Comparison of ENCODE assay signal across 1 cellular context in the genomic region with DNA sequence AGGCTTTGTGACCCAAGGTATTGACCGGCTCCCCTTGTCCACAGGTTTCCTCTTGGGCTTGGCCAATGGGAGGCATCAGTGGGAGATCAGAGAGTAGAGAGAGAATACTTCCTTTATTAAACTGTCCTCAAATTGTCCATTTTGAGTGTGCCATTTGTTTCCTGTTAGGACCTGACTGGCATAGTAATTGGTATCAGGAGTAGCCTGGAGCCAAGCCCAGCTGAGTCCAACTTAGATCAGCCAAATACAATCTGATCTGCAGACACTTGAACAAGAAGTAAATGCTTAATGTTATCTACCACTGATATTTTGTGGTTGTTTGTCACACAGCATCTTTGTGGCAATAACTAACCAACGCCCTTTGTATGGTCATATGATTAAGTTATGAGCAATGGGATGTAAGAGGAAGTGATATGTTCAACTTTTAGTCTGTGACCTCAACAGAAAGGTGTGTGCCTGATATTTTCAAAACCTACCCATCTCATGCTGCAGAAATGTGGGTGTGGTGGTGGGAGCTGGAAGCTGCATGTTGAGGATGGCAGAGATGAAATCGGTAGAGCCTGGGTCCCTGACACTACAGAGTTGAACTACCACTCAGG.
TF ChIP-seq lines count a peak whose summit lies in the region.

No MANE protein-coding gene starts in this region.

TF ChIP-seq in WTC11, 78 proteins besides CTCF, POLR2A, EP300 and RAD21:
- TF ChIP-seq CREM (CRISPR knock-in tag; IDR thresholded peaks at IDR 0.05) (no peak), IRF2 (CRISPR knock-in tag; IDR thresholded peaks at IDR 0.05; ENCODE audit: borderline replicate concordance, low read depth) (no peak), TCF7 (CRISPR knock-in tag; IDR thresholded peaks at IDR 0.05; ENCODE audit: low read depth) (no peak), JAZF1 (CRISPR knock-in tag; IDR thresholded peaks at IDR 0.05) (no peak), SOX15 (CRISPR knock-in tag; IDR thresholded peaks at IDR 0.05) (no peak)
- TF ChIP-seq, protein P1, sequence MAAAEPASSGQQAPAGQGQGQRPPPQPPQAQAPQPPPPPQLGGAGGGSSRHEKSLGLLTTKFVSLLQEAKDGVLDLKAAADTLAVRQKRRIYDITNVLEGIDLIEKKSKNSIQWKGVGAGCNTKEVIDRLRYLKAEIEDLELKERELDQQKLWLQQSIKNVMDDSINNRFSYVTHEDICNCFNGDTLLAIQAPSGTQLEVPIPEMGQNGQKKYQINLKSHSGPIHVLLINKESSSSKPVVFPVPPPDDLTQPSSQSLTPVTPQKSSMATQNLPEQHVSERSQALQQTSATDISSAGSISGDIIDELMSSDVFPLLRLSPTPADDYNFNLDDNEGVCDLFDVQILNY (CRISPR knock-in tag; IDR thresholded peaks at IDR 0.05) = no peak
TF ChIP-seq in WTC11: peak in this region for 0.
